In genomic region chr3:46102780-46103130, GRCh38 we compare ENCODE assay signal across 14 cellular contexts.
"Had no signal": no experiment of that assay in that cellular context is flagged by ENCODE, and none has a peak within 500 bp of the region (broad histone marks: within the 10 kb centered on the region; RNA-seq: fewer than 3 reads in every experiment).

No MANE protein-coding gene starts in this region.

- H3K27ac ChIP-seq: right lobe of liver, testis, upper lobe of left lung, VCaP had no signal

- H3K4me1 ChIP-seq: right lobe of liver had no signal

- H3K27me3 ChIP-seq: right lobe of liver, testis, upper lobe of left lung had no signal

- H3K9me3 ChIP-seq: mucosa of descending colon, right lobe of liver, testis, upper lobe of left lung had no signal

- H3K4me3 ChIP-seq: heart right ventricle, mucosa of descending colon, right lobe of liver, skin epidermis, testis, upper lobe of left lung had no signal

- H3K4me3 Mint-ChIP-seq: activated T-cell treated with anti-CD3 and anti-CD28 coated beads, Interleukin-2, amount 50 U/mL, for 4 hours had no signal

- DNase-seq: activated CD8-positive, alpha-beta memory T cell treated with anti-CD3 and anti-CD28 coated beads, Interleukin-2, amount 50 U/mL, for 48 hours; activated naive CD4-positive, alpha-beta T cell treated with Interleukin-2 at 50 U/mL for 16 hours; activated T-cell treated with anti-CD3 and anti-CD28 coated beads, Interleukin-2, amount 50 U/mL, for 4 hours; cortex of kidney; heart right ventricle; left colon; mesenchymal stem cell; mucosa of descending colon; posterior cingulate gyrus; right lobe of liver; testis; upper lobe of left lung had no signal

- H3K36me3 ChIP-seq: heart right ventricle, right lobe of liver, upper lobe of left lung had no signal

- ATAC-seq: activated T-cell treated with anti-CD3 and anti-CD28 coated beads, Interleukin-2, amount 50 U/mL, for 4 hours; heart right ventricle; left colon; mucosa of descending colon; right lobe of liver had no signal
